8 cellular contexts compared by ENCODE assay signal in the genomic region with DNA sequence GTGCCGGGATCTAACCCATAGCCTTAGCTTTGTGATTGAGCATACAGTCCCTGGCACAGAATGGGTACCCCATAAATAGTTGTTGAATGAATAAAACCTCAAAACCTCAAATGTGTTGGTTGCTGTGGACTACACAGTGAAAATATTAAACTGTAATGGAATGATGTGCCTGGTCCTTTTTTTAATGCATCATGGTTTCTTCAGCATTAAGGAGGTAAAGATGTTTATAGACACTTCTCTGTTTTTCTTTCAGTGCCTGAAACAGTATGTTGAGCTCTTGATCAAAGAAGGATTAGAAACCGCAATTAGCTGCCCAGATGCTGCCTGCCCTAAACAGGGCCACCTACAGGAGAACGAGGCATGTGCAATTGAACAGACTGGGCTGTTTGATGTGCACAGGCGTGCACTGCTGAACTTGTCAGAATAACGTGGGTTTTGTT.
DNase-seq lines count a peak whose midpoint lies in the region; ATAC-seq and TF ChIP-seq lines count a peak whose summit lies in the region.

No MANE protein-coding gene starts in this region.

- H3K4me2 ChIP-seq in Karpas-422 (ENCODE audit: low read depth, low read length, poor library complexity, severe bottlenecking), result no peak overlapping the region

- H3K9me3 ChIP-seq in Karpas-422 (ENCODE audit: low read length) (no peaks in the 10 kb centered on the region), suprapubic skin (no peaks in the 10 kb centered on the region)

- H3K36me3 ChIP-seq in Karpas-422 (ENCODE audit: insufficient read depth, low read length) (no peaks in the 10 kb centered on the region), suprapubic skin (no peaks in the 10 kb centered on the region)

- H3K4me3 ChIP-seq in AG09309 (ENCODE audit: control insufficient read depth, low read depth, low read length) (no peak overlapping the region), Karpas-422 (ENCODE audit: low read length) (no peak overlapping the region), suprapubic skin (no peak overlapping the region)

- no peaks in the 10 kb centered on the region for H4K20me1 ChIP-seq in Karpas-422 (ENCODE audit: insufficient read depth, low read depth, low read length)

- DNase-seq in AG09309 (ENCODE audit: low read depth), result no peak
- peak; percentile 67 for DNase-seq in Karpas-422
- DNase-seq in activated CD4-positive, alpha-beta T cell treated with anti-CD3 and anti-CD28 coated beads for 48 hours, result peak; percentile 41
- DNase-seq in globus pallidus (ENCODE audit: low spot score), result peak; percentile 78
- DNase-seq in suprapubic skin (ENCODE audit: low spot score in 2 of 2), result no peak
- DNase-seq in NCI-H1436 (lab: John Stamatoyannopoulos, UW), result no peak

- H3K79me2 ChIP-seq in Karpas-422 (ENCODE audit: low read length), result no peaks in the 10 kb centered on the region

- peak; percentile 55 for TF ChIP-seq CTCF in AG09309 (IDR thresholded peaks at IDR 0.05; ENCODE audit: control insufficient read depth, insufficient read depth, low read depth, low read length, missing control alignments)
- peak; percentile 6 to 37 for TF ChIP-seq CTCF in suprapubic skin (IDR thresholded peaks at IDR 0.05)

- ATAC-seq in GM18505 (IDR thresholded peaks at IDR 0.05; ENCODE audit: unreplicated experiment) (peak; percentile 82), HG02973 (IDR thresholded peaks at IDR 0.05; ENCODE audit: unreplicated experiment) (no peak)

- H2AFZ ChIP-seq in Karpas-422 (ENCODE audit: low read length), result no peak overlapping the region

- H3K9me2 ChIP-seq in Karpas-422 (replicated peaks; ENCODE audit: insufficient read depth, low read length), result no peaks in the 10 kb centered on the region

- no peak overlapping the region for H3K27ac ChIP-seq in Karpas-422 (ENCODE audit: low read length)
- no peak overlapping the region for H3K27ac ChIP-seq in suprapubic skin

- H3K4me1 ChIP-seq in Karpas-422 (ENCODE audit: low read length) (no peaks in the 10 kb centered on the region), suprapubic skin (peaks cover 42% of the 10 kb centered on the region)

- no peak for TF ChIP-seq POLR2A in GM18505 (IDR thresholded peaks at IDR 0.05; ENCODE audit: borderline replicate concordance, extremely low read depth, insufficient read depth, insufficient read length)
- TF ChIP-seq POLR2A in suprapubic skin (IDR thresholded peaks at IDR 0.05), result no peak

- no peak for TF ChIP-seq EP300 in suprapubic skin (IDR thresholded peaks at IDR 0.05)

- no peak overlapping the region for H3K9ac ChIP-seq in Karpas-422 (ENCODE audit: low read length)

- no peaks in the 10 kb centered on the region for H3K27me3 ChIP-seq in Karpas-422 (ENCODE audit: low read length)
- no peaks in the 10 kb centered on the region for H3K27me3 ChIP-seq in suprapubic skin

- WGBS in suprapubic skin, result 53% methylated on average over 5 of the region's 5 CpGs

Comparison
In these comparisons a context has a peak if more than half of its experiments do, and no peak if none do; other contexts are left out.
1. DNase-seq: peak in Karpas-422 (single experiment), activated CD4-positive, alpha-beta T cell treated with anti-CD3 and anti-CD28 coated beads for 48 hours (single experiment) and globus pallidus (single experiment); none in AG09309 (single experiment), suprapubic skin (0 of 2) and NCI-H1436 (single experiment).